8 cellular contexts compared by ENCODE assay signal in the genomic region with DNA sequence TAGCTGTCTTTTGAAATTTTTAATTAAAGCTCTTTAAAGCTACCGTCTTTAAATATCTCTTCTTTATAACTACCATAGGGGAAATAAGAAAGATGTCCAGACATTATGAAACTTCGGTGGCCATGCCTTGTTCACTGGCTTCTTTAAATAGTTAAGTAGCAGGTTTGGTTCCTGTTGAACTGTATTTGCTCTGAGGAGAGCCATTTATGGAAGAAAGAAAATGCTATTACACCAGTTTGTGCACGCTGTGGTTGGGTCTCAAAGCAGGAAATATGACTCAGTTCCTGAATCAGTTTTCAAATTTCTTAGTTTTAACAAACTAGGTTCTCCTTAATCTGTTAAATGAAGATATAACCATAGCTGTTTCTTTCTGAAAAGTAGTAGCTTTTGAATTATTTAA. TPM values are rescaled to one million over a fixed set of nuclear protein-coding genes. Genes with fewer than 3 reads are reported as not detected.
DNase-seq lines count a peak whose midpoint lies in the region; ATAC-seq, FAIRE-seq and TF ChIP-seq lines count a peak whose summit lies in the region.

No MANE protein-coding gene starts in this region.

- H2AFZ ChIP-seq in SU-DHL-6 (ENCODE audit: low read depth, low read length, severe bottlenecking) (no peak overlapping the region), endothelial cell of umbilical vein (ENCODE audit: low read depth, low read length) (no peak overlapping the region)

- H3K27me3 ChIP-seq in BJ (ENCODE audit: control insufficient read depth, insufficient read depth, low read length) (no peaks in the 10 kb centered on the region), SU-DHL-6 (ENCODE audit: low read length) (no peaks in the 10 kb centered on the region), endothelial cell of umbilical vein (ENCODE audit: control insufficient read depth in 2 of 2, insufficient read depth in 2 of 2, low read length in 2 of 2) (no peaks in the 10 kb centered on the region), pancreas (no peaks in the 10 kb centered on the region)

- WGBS in pancreas, 2 donors: 29 to 34% methylated on average over 3 of the region's 3 CpGs

- POLR2A ChIA-PET in BJ (lab: Charles Lee) (interaction anchor here (0.9 kb wide), 1 partner anchor 10 kb away, joined by 3 read pairs; no protein-coding TSS in a partner anchor), endothelial cell of umbilical vein (lab: Charles Lee) (interaction anchor here (1.0 kb wide), 1 partner anchor 41 kb away, joined by 4 read pairs; the partner anchor contains the start of genes AAMP and PNKD)

- TF ChIP-seq CTCF in BJ (IDR thresholded peaks at IDR 0.05; ENCODE audit: insufficient read depth, low read depth, low read length): no peak
- no peak for TF ChIP-seq CTCF in SU-DHL-6 (IDR thresholded peaks at IDR 0.05; ENCODE audit: insufficient read depth, low read length, poor library complexity, severe bottlenecking)
- no peak for TF ChIP-seq CTCF in endothelial cell of umbilical vein (IDR thresholded peaks at IDR 0.05; ENCODE audit: extremely low read depth in 1 of 2, insufficient read depth in 1 of 2, low read depth in 1 of 2, low read length in 2 of 2)
- no peak for TF ChIP-seq CTCF in pancreas (IDR thresholded peaks at IDR 0.05)

- peaks cover 31% of the 10 kb centered on the region for H3K4me1 ChIP-seq in endothelial cell of umbilical vein (ENCODE audit: control insufficient read depth, extremely low read depth, insufficient read depth, low read length)
- peaks cover 10 to 46% (median 22%) of the 10 kb centered on the region in 3 donors for H3K4me1 ChIP-seq in pancreas

- peaks cover 13% of the 10 kb centered on the region; the same call in 1 of the 2 replicates for H3F3A ChIP-seq in SU-DHL-6 (ENCODE audit: insufficient read depth)

- no peaks in the 10 kb centered on the region for H3K9me3 ChIP-seq in SU-DHL-6 (ENCODE audit: insufficient read depth, low read length)
- no peaks in the 10 kb centered on the region for H3K9me3 ChIP-seq in endothelial cell of umbilical vein (replicated peaks; ENCODE audit: control insufficient read depth, insufficient read depth, low read length)
- no peaks in the 10 kb centered on the region for H3K9me3 ChIP-seq in pancreas

- H3K27ac ChIP-seq in SU-DHL-6 (ENCODE audit: low read depth, low read length) (peak overlapping the region; percentile 68), endothelial cell of umbilical vein (ENCODE audit: insufficient read depth, low read depth, low read length) (peak overlapping the region; percentile 70), pancreas (peak overlapping the region in 2 of 4 donors; percentile 42 to 48)

- CTCF ChIA-PET in BJ (lab: Yijun Ruan, JAX): interaction anchor here (0.9 to 3.7 kb wide), 5 partner anchors 9 to 63 kb away, joined by 3 to 12 read pairs (median 5); partner anchors contain the start of gene TMBIM1
- CTCF ChIA-PET in endothelial cell of umbilical vein (lab: Charles Lee): interaction anchor here (1.1 to 1.5 kb wide), 6 partner anchors 9 to 669 kb away, joined by 3 to 8 read pairs (median 4); partner anchors contain the start of gene ARPC2

- H3K4me2 ChIP-seq in SU-DHL-6 (ENCODE audit: low read depth, low read length, poor library complexity, severe bottlenecking) (peak overlapping the region; percentile 6), endothelial cell of umbilical vein (ENCODE audit: insufficient read depth, low read length) (peak overlapping the region; percentile 86)

- no peak overlapping the region for H3K9ac ChIP-seq in SU-DHL-6 (ENCODE audit: low read length)
- peak overlapping the region; percentile 53 for H3K9ac ChIP-seq in endothelial cell of umbilical vein (replicated peaks; ENCODE audit: extremely low read depth, insufficient read depth, low read length)

- ATAC-seq in HG03280 (IDR thresholded peaks at IDR 0.05; ENCODE audit: unreplicated experiment) (peak; percentile 83), pancreas (peak; percentile 31 to 79 (median 45))

- dilution Hi-C loops in endothelial cell of umbilical vein (cut with MboI; ENCODE audit: extremely low pct_ligation_motif_present, low sequenced_read_pairs): no loop called here

- H3K9me2 ChIP-seq in SU-DHL-6 (replicated peaks; ENCODE audit: insufficient read depth, low read length): no peaks in the 10 kb centered on the region

- H4K20me1 ChIP-seq in SU-DHL-6 (ENCODE audit: low read depth, low read length) (peaks cover 28% of the 10 kb centered on the region), endothelial cell of umbilical vein (replicated peaks; ENCODE audit: control insufficient read depth, extremely low read depth, insufficient read depth, low read length) (no peaks in the 10 kb centered on the region)

- H3K9me1 ChIP-seq in endothelial cell of umbilical vein (replicated peaks; ENCODE audit: control insufficient read depth, extremely low read depth, insufficient read depth, low read length): no peaks in the 10 kb centered on the region

- DNase-seq in BJ (ENCODE audit: low read depth) (peak; percentile 80), GM19239 (ENCODE audit: insufficient read length, low spot score) (peak; percentile 32), endothelial cell of umbilical vein (ENCODE audit: low read depth, low spot score) (peak; percentile 88), pancreas (no peak), NCI-H526 (lab: John Stamatoyannopoulos, UW) (no peak), cerebellar cortex (ENCODE audit: low spot score) (no peak)

- peaks cover 56% of the 10 kb centered on the region for H3K79me2 ChIP-seq in SU-DHL-6 (ENCODE audit: insufficient read depth, low read length)
- H3K79me2 ChIP-seq in endothelial cell of umbilical vein (ENCODE audit: control insufficient read depth, insufficient read depth, low read length): peaks cover 64% of the 10 kb centered on the region

- intact Hi-C loops in endothelial cell of umbilical vein (cut with micrococcal nuclease) (loop anchor here (1.0 to 5.0 kb wide), 3 partner anchors 10 to 178 kb away; no protein-coding TSS in a partner anchor), pancreas (cut with DNase I) (no loop called here)

- no TSS peak for BruUV-seq in endothelial cell of umbilical vein (replicated peaks; lab: Mats Ljungman, UMichigan)

- no peak for TF ChIP-seq POLR2A in endothelial cell of umbilical vein (IDR thresholded peaks at IDR 0.05; ENCODE audit: low read depth, low read length)

- H3K36me3 ChIP-seq in BJ (ENCODE audit: control insufficient read depth, insufficient read depth, low read length) (peaks cover 28% of the 10 kb centered on the region), SU-DHL-6 (ENCODE audit: low read length) (peaks cover 62% of the 10 kb centered on the region), endothelial cell of umbilical vein (ENCODE audit: control insufficient read depth in 2 of 2, extremely low read depth in 1 of 2, insufficient read depth in 2 of 2, low read length in 2 of 2) (peaks cover 29 to 44% of the 10 kb centered on the region in 2 experiments), pancreas (peaks cover 0 to 5% (median 3%) of the 10 kb centered on the region in 3 donors)

- H3K4me3 ChIP-seq in BJ (ENCODE audit: low read depth, low read length) (no peak overlapping the region), SU-DHL-6 (ENCODE audit: insufficient read depth, low read length, poor library complexity, severe bottlenecking) (no peak overlapping the region), endothelial cell of umbilical vein (replicated peaks in 1 of 3; ENCODE audit: insufficient read depth in 1 of 3, low read depth in 1 of 3, low read length in 3 of 3) (peak overlapping the region in 1 of 3 experiments; percentile 39), pancreas (no peak overlapping the region)

- FAIRE-seq in GM19239 (lab: Jason Lieb, UNC) (peak; percentile 86), endothelial cell of umbilical vein (lab: Jason Lieb, UNC) (peak; percentile 92), pancreas (lab: Jason Lieb, UNC) (peak; percentile 29)

RNA-seq across cellular contexts. Expression of gene ARPC2, which starts 12.2 kb away (rescaled TPM):
- polyA plus RNA-seq in BJ (2011; rRNA removed) (699 and 831 TPM in 2 replicates), endothelial cell of umbilical vein (417 and 433 TPM in 2 replicates), pancreas (10 to 100 TPM; 37.4 to 90.7 TPM)
- 271 and 382 TPM in 2 replicates for polyA minus RNA-seq in BJ (2011; rRNA and poly(A)+ RNA removed)
- total RNA-seq in endothelial cell of umbilical vein (455 and 483 TPM in 2 replicates), pancreas (100 to 1,000 TPM in 1 of 6 donors, 10 to 100 TPM in 5; 43.4 to 102 (median 55.8) TPM)
- polyA plus RNA-seq in endothelial cell of umbilical vein (2011; cell fraction: cytosol; rRNA removed): 499 and 555 TPM in 2 replicates
- polyA plus RNA-seq in endothelial cell of umbilical vein (2011; cell fraction: nucleus; rRNA removed): 278 and 328 TPM in 2 replicates
- 474 and 501 TPM in 2 replicates for polyA plus RNA-seq in endothelial cell of umbilical vein (2012)
- polyA minus RNA-seq in endothelial cell of umbilical vein: 393 and 414 TPM in 2 replicates
- 95.7 TPM for polyA minus RNA-seq in endothelial cell of umbilical vein (2011; cell fraction: cytosol; rRNA and poly(A)+ RNA removed)
- polyA minus RNA-seq in endothelial cell of umbilical vein (2011; cell fraction: nucleus; rRNA and poly(A)+ RNA removed): 178 and 226 TPM in 2 replicates

RNA-seq across cellular contexts. Expression of gene GPBAR1, which starts 31.6 kb away (rescaled TPM):
- 0.04 TPM in 1 of 2 replicates, not detected in the other for polyA plus RNA-seq in BJ (2011; rRNA removed)
- 0.19 TPM in 1 of 2 replicates, not detected in the other for polyA minus RNA-seq in BJ (2011; rRNA and poly(A)+ RNA removed)
- 0.60 and 0.75 TPM in 2 replicates for total RNA-seq in endothelial cell of umbilical vein
- 0.14 TPM in 2 replicates for polyA plus RNA-seq in endothelial cell of umbilical vein
- 0.03 and 0.20 TPM in 2 replicates for polyA plus RNA-seq in endothelial cell of umbilical vein (2011; cell fraction: cytosol; rRNA removed)
- 0.53 and 0.60 TPM in 2 replicates for polyA plus RNA-seq in endothelial cell of umbilical vein (2011; cell fraction: nucleus; rRNA removed)
- 0.15 and 0.25 TPM in 2 replicates for polyA plus RNA-seq in endothelial cell of umbilical vein (2012)
- 0.57 and 0.61 TPM in 2 replicates for polyA minus RNA-seq in endothelial cell of umbilical vein
- not detected for polyA minus RNA-seq in endothelial cell of umbilical vein (2011; cell fraction: cytosol; rRNA and poly(A)+ RNA removed)
- 0.72 and 1.3 TPM in 2 replicates for polyA minus RNA-seq in endothelial cell of umbilical vein (2011; cell fraction: nucleus; rRNA and poly(A)+ RNA removed)
- 1 to 10 TPM in 3 of 6 donors, under 1 TPM in 3; 0.12 to 1.8 (median 0.76) TPM for total RNA-seq in pancreas
- polyA plus RNA-seq in pancreas: 1 to 10 TPM; 2.1 to 2.3 TPM

RNA-seq across cellular contexts. Expression of gene AAMP, which starts 40.7 kb away (rescaled TPM):
- polyA plus RNA-seq in BJ (2011; rRNA removed) (65.1 and 84.9 TPM in 2 replicates), endothelial cell of umbilical vein (84.4 and 99.0 TPM in 2 replicates), pancreas (10 to 100 TPM; 46.8 to 85.5 TPM)
- polyA minus RNA-seq in BJ (2011; rRNA and poly(A)+ RNA removed): 42.2 and 49.7 TPM in 2 replicates
- total RNA-seq in endothelial cell of umbilical vein (59.7 and 69.3 TPM in 2 replicates), pancreas (10 to 100 TPM; 34.0 to 51.8 (median 39.8) TPM)
- polyA plus RNA-seq in endothelial cell of umbilical vein (2011; cell fraction: cytosol; rRNA removed): 75.4 and 77.0 TPM in 2 replicates
- polyA plus RNA-seq in endothelial cell of umbilical vein (2011; cell fraction: nucleus; rRNA removed): 106 and 107 TPM in 2 replicates
- 61.2 and 63.0 TPM in 2 replicates for polyA plus RNA-seq in endothelial cell of umbilical vein (2012)
- 44.1 and 48.6 TPM in 2 replicates for polyA minus RNA-seq in endothelial cell of umbilical vein
- 29.8 TPM for polyA minus RNA-seq in endothelial cell of umbilical vein (2011; cell fraction: cytosol; rRNA and poly(A)+ RNA removed)
- polyA minus RNA-seq in endothelial cell of umbilical vein (2011; cell fraction: nucleus; rRNA and poly(A)+ RNA removed): 18.0 and 19.7 TPM in 2 replicates

RNA-seq across cellular contexts. Expression of gene PNKD, which starts 41.1 kb away (rescaled TPM):
- polyA plus RNA-seq in BJ (2011; rRNA removed) (44.5 and 54.5 TPM in 2 replicates), endothelial cell of umbilical vein (88.3 and 98.9 TPM in 2 replicates), pancreas (10 to 100 TPM; 48.9 to 89.1 TPM)
- 10.9 and 16.9 TPM in 2 replicates for polyA minus RNA-seq in BJ (2011; rRNA and poly(A)+ RNA removed)
- total RNA-seq in endothelial cell of umbilical vein (56.1 and 56.6 TPM in 2 replicates), pancreas (10 to 100 TPM; 17.2 to 32.2 (median 21.4) TPM)
- 81.0 and 85.8 TPM in 2 replicates for polyA plus RNA-seq in endothelial cell of umbilical vein (2011; cell fraction: cytosol; rRNA removed)
- 38.6 and 41.8 TPM in 2 replicates for polyA plus RNA-seq in endothelial cell of umbilical vein (2011; cell fraction: nucleus; rRNA removed)
- 67.0 and 68.1 TPM in 2 replicates for polyA plus RNA-seq in endothelial cell of umbilical vein (2012)
- 27.1 and 28.2 TPM in 2 replicates for polyA minus RNA-seq in endothelial cell of umbilical vein
- 10.1 TPM for polyA minus RNA-seq in endothelial cell of umbilical vein (2011; cell fraction: cytosol; rRNA and poly(A)+ RNA removed)
- 7.1 and 10.4 TPM in 2 replicates for polyA minus RNA-seq in endothelial cell of umbilical vein (2011; cell fraction: nucleus; rRNA and poly(A)+ RNA removed)

Comparison
In these comparisons a context has a peak if more than half of its experiments do, and no peak if none do; other contexts are left out.
1. DNase-seq: peak in BJ (single experiment), GM19239 (single experiment) and endothelial cell of umbilical vein (single experiment); none in pancreas (0 of 6), NCI-H526 (0 of 2) and cerebellar cortex (single experiment).